ENCODE assay signal across 8 cellular contexts in the genomic region with DNA sequence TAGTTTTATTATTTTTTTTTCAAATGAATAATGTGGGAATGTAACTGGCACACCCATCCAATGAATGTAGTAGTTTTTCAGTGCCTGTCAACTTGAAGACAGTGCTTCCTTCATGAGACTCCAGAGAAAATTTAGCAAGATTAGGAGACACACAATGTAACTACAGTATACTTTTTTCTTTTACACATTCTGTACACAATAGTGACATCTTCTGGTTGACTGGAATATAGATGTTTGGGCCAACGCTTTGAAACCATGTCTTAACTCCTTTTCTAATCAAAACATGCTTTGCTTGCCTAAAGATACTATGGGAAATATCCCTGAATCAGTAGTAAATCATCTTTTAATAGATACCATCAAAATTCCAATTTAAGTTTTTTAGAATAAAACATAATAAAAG.
DNase-seq lines count a peak whose midpoint lies in the region; ATAC-seq and TF ChIP-seq lines count a peak whose summit lies in the region.

No MANE protein-coding gene starts in this region.

- no peak overlapping the region for H3K27ac ChIP-seq in right atrium auricular region
- no peak overlapping the region for H3K27ac ChIP-seq in gastrocnemius medialis

- H3K9me3 ChIP-seq in right atrium auricular region, result peaks cover 0 to 9% of the 10 kb centered on the region in 2 donors
- no peaks in the 10 kb centered on the region for H3K9me3 ChIP-seq in gastrocnemius medialis

- no peaks in the 10 kb centered on the region for H3K36me3 Mint-ChIP-seq in type B pancreatic cell

- in situ Hi-C loops in Caki2 (cut with HindIII; ENCODE audit: low pct_unique_long_range_greater_than_20kb, low sequenced_read_pairs), result no loop called here
- in situ Hi-C loops in gastrocnemius medialis (cut with MboI; ENCODE audit: low sequenced_read_pairs in 4 of 4), result no loop called here

- peaks cover 4% of the 10 kb centered on the region for H3K4me1 Mint-ChIP-seq in type B pancreatic cell (ENCODE audit: unreplicated experiment)

- DNase-seq in Caki2 (ENCODE audit: low read depth) (peak; percentile 35), MV-4-11 (lab: John Stamatoyannopoulos, UW) (peak; percentile 23), SKM-1 treated with dmso at 0.1 percent for 144 hours (lab: John Stamatoyannopoulos, UW; ENCODE audit: unreplicated experiment) (peak; percentile 46), right atrium auricular region (ENCODE audit: low spot score) (no peak), type B pancreatic cell (ENCODE audit: extremely low spot score, unreplicated experiment) (no peak), 8988T (no peak), gastrocnemius medialis (no peak)

- H3K4me3 Mint-ChIP-seq in type B pancreatic cell, result no peak overlapping the region

- no peak overlapping the region for H3K4me3 ChIP-seq in right atrium auricular region
- no peak overlapping the region for H3K4me3 ChIP-seq in gastrocnemius medialis

- H3K27me3 Mint-ChIP-seq in type B pancreatic cell, result no peaks in the 10 kb centered on the region

- peak overlapping the region; percentile 59 for H3K27ac Mint-ChIP-seq in type B pancreatic cell

- H3K36me3 ChIP-seq in right atrium auricular region (no peaks in the 10 kb centered on the region), gastrocnemius medialis (no peaks in the 10 kb centered on the region)

- TF ChIP-seq POLR2A in gastrocnemius medialis (IDR thresholded peaks at IDR 0.05), result no peak

- intact Hi-C loops in gastrocnemius medialis (cut with DNase I; ENCODE audit: low total_unique reads), result no loop called here

- H3K4me1 ChIP-seq in right atrium auricular region, result no peaks in the 10 kb centered on the region
- no peaks in the 10 kb centered on the region for H3K4me1 ChIP-seq in gastrocnemius medialis

- TF ChIP-seq CTCF in right atrium auricular region (IDR thresholded peaks at IDR 0.05) (peak; percentile 19 to 66), type B pancreatic cell (conservative IDR thresholded peaks at IDR 0.05) (peak; percentile 81), gastrocnemius medialis (IDR thresholded peaks at IDR 0.05 in 4 of 5, conservative IDR thresholded peaks at IDR 0.05 in 1 of 5) (peak in 1 of 5 experiments; percentile 29)

- H3K27me3 ChIP-seq in right atrium auricular region (no peaks in the 10 kb centered on the region), gastrocnemius medialis (no peaks in the 10 kb centered on the region)

- ATAC-seq in GM21515 (IDR thresholded peaks at IDR 0.05; ENCODE audit: unreplicated experiment) (peak; percentile 84), gastrocnemius medialis (no peak)

- H3K9me3 Mint-ChIP-seq in type B pancreatic cell, result no peaks in the 10 kb centered on the region

Comparison
In these comparisons a context has a peak if more than half of its experiments do, and no peak if none do; other contexts are left out.
1. DNase-seq: peak in Caki2 (single experiment), MV-4-11 (single experiment) and SKM-1 treated with dmso at 0.1 percent for 144 hours (single experiment); none in right atrium auricular region (single experiment), type B pancreatic cell (single experiment), 8988T (single experiment) and gastrocnemius medialis (0 of 2).